2 cellular contexts compared by ENCODE assay signal in the genomic region with DNA sequence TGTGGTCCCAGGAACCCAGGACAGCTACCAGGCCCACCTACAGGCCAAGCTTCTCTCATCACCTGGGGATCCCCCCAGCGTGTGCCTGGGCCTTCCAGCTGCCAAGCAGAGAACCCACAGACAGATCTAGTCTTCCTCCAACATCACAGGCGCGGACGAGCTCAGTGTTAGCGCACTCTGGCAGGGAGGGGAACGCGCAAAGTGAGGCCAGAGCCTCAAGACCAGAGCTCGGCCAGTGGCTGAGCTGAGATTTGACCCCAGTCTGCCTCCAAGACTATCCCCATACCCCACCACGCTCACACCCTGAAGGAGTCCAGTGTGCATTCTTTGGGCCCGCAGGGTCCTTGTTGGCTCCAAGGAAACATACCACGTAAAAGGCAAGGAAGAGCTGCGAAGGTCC.
TF ChIP-seq lines count a peak whose summit lies in the region.

No MANE protein-coding gene starts in this region.

TF ChIP-seq in IMR-90, 13 proteins besides CTCF, POLR2A, EP300 and RAD21 (continued from another document):
- TF ChIP-seq CEBPB (IDR thresholded peaks at IDR 0.05; ENCODE audit: low read depth, low read length) (no peak), MAZ (IDR thresholded peaks at IDR 0.05; ENCODE audit: borderline replicate concordance, low read depth, low read length) (no peak), RFX5 (IDR thresholded peaks at IDR 0.05; ENCODE audit: low read depth, low read length) (no peak), FOS (IDR thresholded peaks at IDR 0.05; ENCODE audit: low read depth, low read length) (no peak), BHLHE40 (IDR thresholded peaks at IDR 0.05; ENCODE audit: low read depth, low read length) (no peak), CHD1 (IDR thresholded peaks at IDR 0.05; ENCODE audit: low read depth, low read length) (no peak), MXI1 (IDR thresholded peaks at IDR 0.05; ENCODE audit: borderline replicate concordance, low read depth, low read length) (no peak)
TF ChIP-seq in IMR-90: peak in this region for 0.

TF ChIP-seq in GM12891, 5 proteins besides CTCF, POLR2A, EP300 and RAD21 (continued from another document):
- TF ChIP-seq PAX5 (IDR thresholded peaks at IDR 0.05; ENCODE audit: insufficient read depth, low read length, severe bottlenecking) (no peak), POLR2AphosphoS5 (IDR thresholded peaks at IDR 0.05; ENCODE audit: low read depth, low read length) (no peak), POU2F2 (IDR thresholded peaks at IDR 0.05; ENCODE audit: low read depth, low read length) (no peak)
